33 cellular contexts compared by ENCODE assay signal in genomic region chr1:40564913-40565312, GRCh38.
"Had no signal": no experiment of that assay in that cellular context is flagged by ENCODE, and none has a peak within 500 bp of the region (broad histone marks: within the 10 kb centered on the region; RNA-seq: fewer than 3 reads in every experiment).

No MANE protein-coding gene starts in this region.

- H3K27me3 ChIP-seq: esophagus muscularis mucosa, foreskin keratinocyte, gastrocnemius medialis, heart left ventricle had no signal

- H3K36me3 ChIP-seq: esophagus muscularis mucosa, gastrocnemius medialis, heart left ventricle had no signal

- DNase-seq: activated CD4-positive, alpha-beta T cell treated with anti-CD3 and anti-CD28 coated beads for 1 hour; activated CD4-positive, alpha-beta T cell treated with anti-CD3 and anti-CD28 coated beads for 4 hours; activated CD4-positive, alpha-beta T cell treated with anti-CD3 and anti-CD28 coated beads, Interleukin-2, amount 10 ng/mL, durations not matched to agents 7 days and 5 days; activated CD4-positive, alpha-beta T cell treated with anti-CD3 and anti-CD28 coated beads, Interleukin-2, amount 50 U/mL, for 4 hours; activated CD8-positive, alpha-beta memory T cell treated with anti-CD3 and anti-CD28 coated beads for 24 hours; activated CD8-positive, alpha-beta T cell treated with anti-CD3 and anti-CD28 coated beads for 36 hours; activated effector memory CD4-positive, alpha-beta T cell treated with Interleukin-2 at 50 U/mL for 16 hours; activated gamma-delta T cell treated with Interleukin-2 at 50 U/mL for 16 hours; activated naive CD4-positive, alpha-beta T cell treated with anti-CD3 and anti-CD28 coated beads, Interleukin-2, amount 50 U/mL, for 16 hours; activated naive CD4-positive, alpha-beta T cell treated with Interleukin-2 at 50 U/mL for 16 hours; activated T-cell treated with anti-CD3 and anti-CD28 coated beads, Interleukin-2, amount 50 U/mL, for 4 hours; amniotic stem cell; anterior cingulate cortex; cortex of kidney; dermis blood vessel endothelial cell; effector CD4-positive, alpha-beta T cell; effector memory CD8-positive, alpha-beta T cell; erythroblast; foreskin keratinocyte; gastrocnemius medialis; glutamatergic neuron; heart left ventricle; T-helper 17 cell; T1000 had no signal

- H3K4me3 Mint-ChIP-seq: activated CD4-positive, alpha-beta T cell treated with anti-CD3 and anti-CD28 coated beads, Interleukin-2, amount 10 ng/mL, durations not matched to agents 7 days and 5 days; activated CD8-positive, alpha-beta T cell treated with anti-CD3 and anti-CD28 coated beads for 36 hours; activated naive CD8-positive, alpha-beta T cell; activated T-cell treated with anti-CD3 and anti-CD28 coated beads, Interleukin-2, amount 50 U/mL, for 4 hours; activated T-helper 17 cell treated with anti-CD3 and anti-CD28 coated beads, Interleukin-2, amount 50 U/mL, for 72 hours; effector memory CD8-positive, alpha-beta T cell; T-helper 17 cell; T-helper 2 cell treated with Interferon-gamma antibody and Interleukin-4, amounts not matched to agents 5 μg/mL and 100 μg/mL, for 36 hours; WTC11 had no signal

- H3K9me3 ChIP-seq: esophagus muscularis mucosa, gastrocnemius medialis, heart left ventricle had no signal

- H3K4me1 Mint-ChIP-seq: T-helper 17 cell, WTC11 had no signal

- H3K4me3 ChIP-seq: esophagus muscularis mucosa, gastrocnemius medialis, heart left ventricle had no signal

- H3K27me3 Mint-ChIP-seq: activated CD4-positive, alpha-beta T cell treated with anti-CD3 and anti-CD28 coated beads, Interleukin-2, amount 10 ng/mL, durations not matched to agents 7 days and 5 days; activated CD8-positive, alpha-beta T cell treated with anti-CD3 and anti-CD28 coated beads for 36 hours had no signal

- H3K27ac ChIP-seq: esophagus muscularis mucosa, foreskin keratinocyte, gastrocnemius medialis, heart left ventricle, VCaP had no signal

- H3K4me1 ChIP-seq: esophagus muscularis mucosa, foreskin keratinocyte, gastrocnemius medialis, heart left ventricle had no signal

- H3K9me3 Mint-ChIP-seq: activated T-cell treated with anti-CD3 and anti-CD28 coated beads, Interleukin-2, amount 50 U/mL, for 4 hours; activated T-helper 17 cell treated with anti-CD3 and anti-CD28 coated beads, Interleukin-2, amount 50 U/mL, for 72 hours; effector memory CD8-positive, alpha-beta T cell had no signal

- H3K27ac Mint-ChIP-seq: activated CD4-positive, alpha-beta T cell treated with anti-CD3 and anti-CD28 coated beads, Interleukin-2, amount 10 ng/mL, durations not matched to agents 7 days and 5 days; activated CD8-positive, alpha-beta T cell treated with anti-CD3 and anti-CD28 coated beads for 36 hours; activated naive CD8-positive, alpha-beta T cell; activated T-helper 17 cell treated with anti-CD3 and anti-CD28 coated beads, Interleukin-2, amount 50 U/mL, for 72 hours; effector memory CD8-positive, alpha-beta T cell; T-helper 17 cell; T-helper 2 cell treated with Interferon-gamma antibody and Interleukin-4, amounts not matched to agents 5 μg/mL and 100 μg/mL, for 36 hours; WTC11 had no signal

- FAIRE-seq: astrocyte, colon, TTC549 had no signal

- ATAC-seq: activated CD8-positive, alpha-beta T cell treated with anti-CD3 and anti-CD28 coated beads for 36 hours; activated T-cell treated with anti-CD3 and anti-CD28 coated beads, Interleukin-2, amount 50 U/mL, for 4 hours; activated T-helper 17 cell treated with anti-CD3 and anti-CD28 coated beads, Interleukin-2, amount 50 U/mL, for 72 hours; effector memory CD8-positive, alpha-beta T cell; foreskin keratinocyte; gastrocnemius medialis; heart left ventricle; T-helper 17 cell had no signal
